ENCODE assay signal across 1 cellular context in the genomic region with DNA sequence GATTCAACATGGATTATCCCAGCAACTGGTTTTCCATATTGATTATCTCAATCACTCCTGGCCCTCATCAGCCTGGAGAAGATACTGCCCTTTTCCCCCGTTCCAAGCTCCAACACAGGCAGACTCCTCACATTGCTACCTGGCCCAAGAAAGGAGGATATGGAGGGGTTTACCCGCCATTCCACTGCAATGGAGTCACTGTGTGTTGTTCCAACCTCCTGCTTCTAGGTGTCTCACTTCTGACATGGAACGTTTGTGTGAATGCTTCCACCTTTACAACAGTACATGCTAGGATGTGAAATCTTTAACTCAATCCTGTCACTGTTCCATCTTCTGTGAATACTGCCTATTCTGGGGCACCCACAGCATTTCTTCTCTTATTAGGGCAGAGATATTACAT.
TF ChIP-seq lines count a peak whose summit lies in the region.

No MANE protein-coding gene starts in this region.

TF ChIP-seq in GM23338, 12 proteins besides CTCF, POLR2A, EP300 and RAD21 (continued from another document):
- TF ChIP-seq, protein P1, sequence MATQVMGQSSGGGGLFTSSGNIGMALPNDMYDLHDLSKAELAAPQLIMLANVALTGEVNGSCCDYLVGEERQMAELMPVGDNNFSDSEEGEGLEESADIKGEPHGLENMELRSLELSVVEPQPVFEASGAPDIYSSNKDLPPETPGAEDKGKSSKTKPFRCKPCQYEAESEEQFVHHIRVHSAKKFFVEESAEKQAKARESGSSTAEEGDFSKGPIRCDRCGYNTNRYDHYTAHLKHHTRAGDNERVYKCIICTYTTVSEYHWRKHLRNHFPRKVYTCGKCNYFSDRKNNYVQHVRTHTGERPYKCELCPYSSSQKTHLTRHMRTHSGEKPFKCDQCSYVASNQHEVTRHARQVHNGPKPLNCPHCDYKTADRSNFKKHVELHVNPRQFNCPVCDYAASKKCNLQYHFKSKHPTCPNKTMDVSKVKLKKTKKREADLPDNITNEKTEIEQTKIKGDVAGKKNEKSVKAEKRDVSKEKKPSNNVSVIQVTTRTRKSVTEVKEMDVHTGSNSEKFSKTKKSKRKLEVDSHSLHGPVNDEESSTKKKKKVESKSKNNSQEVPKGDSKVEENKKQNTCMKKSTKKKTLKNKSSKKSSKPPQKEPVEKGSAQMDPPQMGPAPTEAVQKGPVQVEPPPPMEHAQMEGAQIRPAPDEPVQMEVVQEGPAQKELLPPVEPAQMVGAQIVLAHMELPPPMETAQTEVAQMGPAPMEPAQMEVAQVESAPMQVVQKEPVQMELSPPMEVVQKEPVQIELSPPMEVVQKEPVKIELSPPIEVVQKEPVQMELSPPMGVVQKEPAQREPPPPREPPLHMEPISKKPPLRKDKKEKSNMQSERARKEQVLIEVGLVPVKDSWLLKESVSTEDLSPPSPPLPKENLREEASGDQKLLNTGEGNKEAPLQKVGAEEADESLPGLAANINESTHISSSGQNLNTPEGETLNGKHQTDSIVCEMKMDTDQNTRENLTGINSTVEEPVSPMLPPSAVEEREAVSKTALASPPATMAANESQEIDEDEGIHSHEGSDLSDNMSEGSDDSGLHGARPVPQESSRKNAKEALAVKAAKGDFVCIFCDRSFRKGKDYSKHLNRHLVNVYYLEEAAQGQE (IDR thresholded peaks at IDR 0.05; ENCODE audit: unreplicated experiment) = no peak
- TF ChIP-seq POLR2AphosphoS5 (IDR thresholded peaks at IDR 0.05; ENCODE audit: low read depth) (no peak), CREB1 (CRISPR knock-in tag; IDR thresholded peaks at IDR 0.05; ENCODE audit: low read depth) (no peak)
